ENCODE assay signal across 22 cellular contexts in genomic region chr6:131083687-131084086, GRCh38.
"Had no signal": no experiment of that assay in that cellular context is flagged by ENCODE, and none has a peak within 500 bp of the region (broad histone marks: within the 10 kb centered on the region; RNA-seq: fewer than 3 reads in every experiment).

No MANE protein-coding gene starts in this region.

- H3K36me3 ChIP-seq: breast epithelium, esophagus squamous epithelium, heart right ventricle, right lobe of liver, thoracic aorta, vagina had no signal

- H3K27ac ChIP-seq: breast epithelium, coronary artery, esophagus squamous epithelium, heart right ventricle, parathyroid adenoma, right lobe of liver, skin epidermis, thoracic aorta, vagina had no signal

- H2AFZ ChIP-seq: parathyroid adenoma had no signal

- H3K4me1 ChIP-seq: breast epithelium, esophagus squamous epithelium, heart right ventricle, parathyroid adenoma, right lobe of liver, vagina had no signal

- DNase-seq: activated CD4-positive, alpha-beta T cell treated with anti-CD3 and anti-CD28 coated beads for 1 hour; activated T-cell treated with anti-CD3 and anti-CD28 coated beads, Interleukin-2, amount 50 U/mL, for 1 hour; esophagus squamous epithelium; heart right ventricle; kidney; nucleus accumbens; right lobe of liver; stimulated activated CD4-positive, alpha-beta T cell treated with anti-CD3 and anti-CD28 coated beads, Interleukin-4, amount 100 ng/mL, for 1 hour; stimulated activated naive CD4-positive, alpha-beta T cell treated with Interleukin-2 at 50 U/mL for 16 hours; T-helper 1 cell had no signal

- H3K9me3 ChIP-seq: right lobe of liver, vagina had no signal

- H3K9ac ChIP-seq: parathyroid adenoma had no signal

- H3K27me3 ChIP-seq: breast epithelium, esophagus squamous epithelium, heart right ventricle, right lobe of liver, vagina had no signal

- H3K4me3 ChIP-seq: breast epithelium, coronary artery, esophagus squamous epithelium, heart right ventricle, lung, right lobe of liver, skin epidermis, thoracic aorta, vagina had no signal

- FAIRE-seq: kidney, TTC549 had no signal

- ATAC-seq: activated naive CD4-positive, alpha-beta T cell treated with anti-CD3 and anti-CD28 coated beads, Interleukin-2, amount 50 U/mL, for 72 hours; activated T-helper 17 cell treated with anti-CD3 and anti-CD28 coated beads, Interleukin-2, amount 50 U/mL, for 72 hours; heart right ventricle; left lobe of liver; natural killer cell treated with Interleukin-12 subunit alpha and Interleukin-12 subunit beta and Interleukin-15 and Interleukin-18, amount 100 ng/mL, for 72 hours; right lobe of liver had no signal
